ENCODE assay signal across 23 cellular contexts in the genomic region with DNA sequence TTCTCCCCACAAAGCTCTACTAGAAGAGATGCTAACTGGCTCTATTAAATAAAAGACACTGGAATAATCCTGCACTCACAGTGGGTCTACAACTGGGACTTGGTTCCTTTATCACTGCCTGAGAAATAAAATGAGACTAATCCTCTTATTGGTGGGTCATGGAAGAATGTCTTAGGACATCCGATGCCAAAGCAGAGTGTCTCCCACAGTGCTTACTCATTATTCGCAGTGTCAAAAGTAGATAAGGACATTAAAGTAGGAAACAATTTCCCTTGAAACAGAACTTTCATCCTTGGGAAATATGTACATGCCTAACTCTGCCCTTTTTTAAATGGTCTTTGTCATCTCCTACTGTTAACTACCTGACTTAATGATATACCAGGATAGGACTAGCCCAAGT.
A peak's percentile ranks its signal among the peaks of the same experiment; 100 is the strongest.
DNase-seq lines count a peak whose midpoint lies in the region; TF ChIP-seq lines count a peak whose summit lies in the region.
"Had no signal": no experiment of that assay in that cellular context is flagged by ENCODE, and none has a peak within 500 bp of the region (broad histone marks: within the 10 kb centered on the region; RNA-seq: fewer than 3 reads in every experiment).

No MANE protein-coding gene starts in this region.

- TF ChIP-seq CTCF in fibroblast of mammary gland (conservative IDR thresholded peaks at IDR 0.05; ENCODE audit: control insufficient read depth, insufficient read depth, low read depth, low read length), result no peak
- no peak for TF ChIP-seq CTCF in osteoblast (IDR thresholded peaks at IDR 0.05; ENCODE audit: extremely low read depth, low read depth, low read length)

- H3K4me2 ChIP-seq in osteoblast (ENCODE audit: insufficient read depth, low read length), result no peak overlapping the region
- H3K4me2 ChIP-seq: hepatocyte had no signal

- peaks cover 97% of the 10 kb centered on the region for H3K79me2 ChIP-seq in osteoblast (ENCODE audit: insufficient read depth, low read length)

- no peaks in the 10 kb centered on the region for H3K9me3 ChIP-seq in osteoblast (ENCODE audit: low read depth, low read length)
- H3K9me3 ChIP-seq: body of pancreas, gastrocnemius medialis, right lobe of liver, thoracic aorta had no signal

- H3K4me1 ChIP-seq in osteoblast (ENCODE audit: insufficient read depth, low read length), result peaks cover 8% of the 10 kb centered on the region

- H3K36me3 ChIP-seq in osteoblast (ENCODE audit: insufficient read depth, low read length), result no peaks in the 10 kb centered on the region
- H3K36me3 ChIP-seq: gastrocnemius medialis, right lobe of liver, thoracic aorta had no signal

- H3K27ac ChIP-seq in osteoblast (ENCODE audit: low read depth, low read length), result peak overlapping the region; percentile 3
- H3K27ac ChIP-seq: body of pancreas, gastrocnemius medialis, hepatocyte, right lobe of liver, thoracic aorta had no signal

- no peak overlapping the region for H3K4me3 ChIP-seq in fibroblast of mammary gland (ENCODE audit: control insufficient read depth, low read depth, low read length)
- no peak overlapping the region for H3K4me3 ChIP-seq in osteoblast (ENCODE audit: insufficient read depth, low read length)
- H3K4me3 ChIP-seq: body of pancreas, gastrocnemius medialis, hepatocyte, right lobe of liver, thoracic aorta had no signal

- peak; percentile 10 for DNase-seq in ELR (ENCODE audit: low read depth)
- peak; percentile 75 for DNase-seq in OCI-M1 (lab: John Stamatoyannopoulos, UW)
- DNase-seq in fibroblast of mammary gland (ENCODE audit: low read depth), result peak; percentile 15
- DNase-seq in osteoblast (ENCODE audit: insufficient read length, low spot score, missing footprints), result no peak
- DNase-seq in cortex of kidney (lab: John Stamatoyannopoulos, UW), result no peak
- DNase-seq in C1 segment of cervical spinal cord (lab: John Stamatoyannopoulos, UW), result no peak
- no peak for DNase-seq in kidney tubule cell (ENCODE audit: low spot score)
- DNase-seq: activated CD4-positive, alpha-beta memory T cell treated with anti-CD3 and anti-CD28 coated beads for 36 hours; activated CD8-positive, alpha-beta memory T cell treated with anti-CD3 and anti-CD28 coated beads, Interleukin-2, amount 50 U/mL, for 48 hours; activated naive CD8-positive, alpha-beta T cell treated with anti-CD3 and anti-CD28 coated beads for 36 hours; body of pancreas; CD8-positive, alpha-beta T cell; effector memory CD8-positive, alpha-beta T cell; gastrocnemius medialis; GDM1; H7; NCI-H2107; posterior cingulate gyrus; right lobe of liver; SHP77 treated with DMSO at 0.1 percent for 48 hours; stimulated activated naive CD8-positive, alpha-beta T cell treated with anti-CD3 and anti-CD28 coated beads, Interleukin-15, Interleukin-2, amounts not matched to agents 100 U/mL and 50 U/mL, for 24 hours had no signal

- H4K20me1 ChIP-seq in osteoblast (ENCODE audit: insufficient read depth, low read length), result peaks cover 81% of the 10 kb centered on the region

- H2AFZ ChIP-seq in osteoblast (ENCODE audit: low read length), result no peak overlapping the region
- H2AFZ ChIP-seq: hepatocyte had no signal

- H3K27me3 ChIP-seq in osteoblast (ENCODE audit: insufficient read depth, low read length), result no peaks in the 10 kb centered on the region
- H3K27me3 ChIP-seq: body of pancreas, gastrocnemius medialis, hepatocyte, right lobe of liver had no signal

Comparison
In these comparisons a context has a peak if more than half of its experiments do, and no peak if none do; other contexts are left out.
1. DNase-seq: peak in ELR (single experiment), OCI-M1 (single experiment) and fibroblast of mammary gland (single experiment); none in osteoblast (single experiment), cortex of kidney (single experiment), C1 segment of cervical spinal cord (0 of 14) and kidney tubule cell (single experiment).